Comparison of ENCODE assay signal across 9 cellular contexts in genomic region chr5:170266570-170267379, GRCh38. TPM values are rescaled to one million over a fixed set of nuclear protein-coding genes. Genes with fewer than 3 reads are reported as not detected.
DNase-seq lines count a peak whose midpoint lies in the region; ATAC-seq and TF ChIP-seq lines count a peak whose summit lies in the region.
"Had no signal": no experiment of that assay in that cellular context is flagged by ENCODE, and none has a peak within 500 bp of the region (broad histone marks: within the 10 kb centered on the region; RNA-seq: fewer than 3 reads in every experiment).

No MANE protein-coding gene starts in this region.

- no peaks in the 10 kb centered on the region for H3K9me3 Mint-ChIP-seq in activated CD4-positive, alpha-beta memory T cell treated with anti-CD3 and anti-CD28 coated beads, Interleukin-2, amount 10 ng/mL, durations not matched to agents 7 days and 5 days

- H3K9ac ChIP-seq in OCI-LY3 (ENCODE audit: low read length), result no peak overlapping the region

- H3K4me2 ChIP-seq in OCI-LY3 (ENCODE audit: low read length), result peak overlapping the region; percentile 75

- peaks cover 37% of the 10 kb centered on the region for H3K4me1 ChIP-seq in OCI-LY3 (ENCODE audit: low read length)

- DNase-seq in activated CD4-positive, alpha-beta memory T cell treated with anti-CD3 and anti-CD28 coated beads, Interleukin-2, amount 10 ng/mL, durations not matched to agents 7 days and 5 days, result peak; percentile 59
- DNase-seq in effector CD8-positive, alpha-beta T cell (lab: John Stamatoyannopoulos, UW), result peak; percentile 59
- peak; percentile 66 for DNase-seq in stimulated activated naive CD8-positive, alpha-beta T cell treated with anti-CD3 and anti-CD28 coated beads, Interleukin-15, Interleukin-2, amounts not matched to agents 100 U/mL and 50 U/mL, for 24 hours
- DNase-seq in NCI-H1092 treated with DMSO at 0.1 percent for 48 hours (lab: John Stamatoyannopoulos, UW), result no peak

- H3K4me1 Mint-ChIP-seq in activated CD4-positive, alpha-beta memory T cell treated with anti-CD3 and anti-CD28 coated beads, Interleukin-2, amount 10 ng/mL, durations not matched to agents 7 days and 5 days, result peaks cover 93% of the 10 kb centered on the region

- H4K20me1 ChIP-seq in OCI-LY3 (ENCODE audit: insufficient read depth, low read length), result no peaks in the 10 kb centered on the region

- TF ChIP-seq CTCF in OCI-LY3 (IDR thresholded peaks at IDR 0.05; ENCODE audit: low read depth, low read length), result no peak

- ATAC-seq in stimulated activated naive CD8-positive, alpha-beta T cell treated with anti-CD3 and anti-CD28 coated beads, Interleukin-15, Interleukin-2, amounts not matched to agents 100 U/mL and 50 U/mL, for 24 hours, result peak; percentile 37
- ATAC-seq in HG03521 (IDR thresholded peaks at IDR 0.05; ENCODE audit: unreplicated experiment) (no peak), HG03135 (IDR thresholded peaks at IDR 0.05; ENCODE audit: unreplicated experiment) (no peak), HG03025 (IDR thresholded peaks at IDR 0.05; ENCODE audit: low FRiP score, unreplicated experiment) (no peak)

- peak overlapping the region; percentile 90 for H3K27ac Mint-ChIP-seq in activated CD4-positive, alpha-beta memory T cell treated with anti-CD3 and anti-CD28 coated beads, Interleukin-2, amount 10 ng/mL, durations not matched to agents 7 days and 5 days

- POLR2A ChIA-PET in activated CD4-positive, alpha-beta memory T cell treated with anti-CD3 and anti-CD28 coated beads, Interleukin-2, amount 10 ng/mL, durations not matched to agents 7 days and 5 days (lab: Charles Lee), result interaction anchor here (0.8 to 26.6 kb wide), 14 partner anchors 9 to 239 kb away, joined by 3 to 1149 read pairs (median 7); partner anchors contain the start of gene LCP2

- no peak overlapping the region for H2AFZ ChIP-seq in OCI-LY3 (ENCODE audit: low read depth, low read length)

- no peaks in the 10 kb centered on the region for H3K9me3 ChIP-seq in OCI-LY3 (ENCODE audit: insufficient read depth, low read length)

- no peaks in the 10 kb centered on the region for H3K36me3 ChIP-seq in OCI-LY3 (replicated peaks; ENCODE audit: low read depth, low read length)

- CTCF ChIA-PET in activated CD4-positive, alpha-beta memory T cell treated with anti-CD3 and anti-CD28 coated beads, Interleukin-2, amount 10 ng/mL, durations not matched to agents 7 days and 5 days (lab: Charles Lee), result interaction anchor here (0.7 to 15.1 kb wide), 19 partner anchors 8 to 144 kb away, joined by 3 to 371 read pairs (median 10); partner anchors contain the start of gene LCP2

- H3K36me3 Mint-ChIP-seq in activated CD4-positive, alpha-beta memory T cell treated with anti-CD3 and anti-CD28 coated beads, Interleukin-2, amount 10 ng/mL, durations not matched to agents 7 days and 5 days (ENCODE audit: low read depth), result peaks cover 91% of the 10 kb centered on the region

- H3K27me3 ChIP-seq in OCI-LY3 (ENCODE audit: low read depth, low read length), result peaks cover 56% of the 10 kb centered on the region

- peak overlapping the region; percentile 67 for H3K4me3 ChIP-seq in OCI-LY3 (ENCODE audit: low read length)
- H3K4me3 ChIP-seq: coronary artery had no signal

- H3K27ac ChIP-seq in OCI-LY3 (ENCODE audit: low read length), result no peak overlapping the region

- no peaks in the 10 kb centered on the region for H3K79me2 ChIP-seq in OCI-LY3 (ENCODE audit: low read length)

- H3K27me3 Mint-ChIP-seq in activated CD4-positive, alpha-beta memory T cell treated with anti-CD3 and anti-CD28 coated beads, Interleukin-2, amount 10 ng/mL, durations not matched to agents 7 days and 5 days, result no peaks in the 10 kb centered on the region

- H3K4me3 Mint-ChIP-seq in activated CD4-positive, alpha-beta memory T cell treated with anti-CD3 and anti-CD28 coated beads, Interleukin-2, amount 10 ng/mL, durations not matched to agents 7 days and 5 days, result peak overlapping the region; percentile 52

RNA-seq across cellular contexts. Expression of gene LCP2, which starts 30.8 kb away (rescaled TPM):
- total RNA-seq in activated CD4-positive, alpha-beta memory T cell treated with anti-CD3 and anti-CD28 coated beads, Interleukin-2, amount 10 ng/mL, durations not matched to agents 7 days and 5 days, result 100 to 1,000 TPM; 304 to 313 TPM

RNA-seq across cellular contexts. Expression of gene C5orf58, which starts 34.0 kb away (rescaled TPM):
- total RNA-seq in activated CD4-positive, alpha-beta memory T cell treated with anti-CD3 and anti-CD28 coated beads, Interleukin-2, amount 10 ng/mL, durations not matched to agents 7 days and 5 days, result not detected
